19 cellular contexts compared by ENCODE assay signal in the genomic region with DNA sequence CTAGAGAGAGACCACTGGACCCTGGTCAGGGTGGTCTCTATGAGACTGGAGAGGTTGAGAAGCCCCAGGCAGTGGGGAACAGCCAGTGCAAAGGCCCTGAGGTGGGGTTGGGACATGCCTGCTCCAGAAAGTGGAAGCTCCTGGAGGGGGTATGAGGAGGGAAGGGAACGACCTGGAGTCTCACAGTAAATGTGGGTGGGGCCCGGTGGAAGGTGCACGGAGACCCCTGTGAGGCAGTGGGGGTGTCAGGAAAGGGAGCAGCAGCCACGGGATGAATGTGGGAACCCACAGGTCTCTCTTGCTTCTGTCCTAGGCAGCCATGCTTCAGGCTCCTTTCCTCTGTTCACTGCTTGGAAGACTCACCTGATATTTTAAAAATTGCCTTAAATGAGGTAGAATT. TPM values are rescaled to one million over a fixed set of nuclear protein-coding genes. Genes with fewer than 3 reads are reported as not detected.
A peak's percentile ranks its signal among the peaks of the same experiment; 100 is the strongest.
DNase-seq lines count a peak whose midpoint lies in the region; ATAC-seq and TF ChIP-seq lines count a peak whose summit lies in the region.
"Had no signal": no experiment of that assay in that cellular context is flagged by ENCODE, and none has a peak within 500 bp of the region (broad histone marks: within the 10 kb centered on the region; RNA-seq: fewer than 3 reads in every experiment).

No MANE protein-coding gene starts in this region.

- H3K4me1 ChIP-seq in tibial nerve: peaks cover 0 to 5% (median 0%) of the 10 kb centered on the region in 4 donors

- no peak overlapping the region for H3K4me3 Mint-ChIP-seq in activated CD8-positive, alpha-beta memory T cell treated with anti-CD3 and anti-CD28 coated beads, Interleukin-2, amount 10 ng/mL, durations not matched to agents 7 days and 5 days
- H3K4me3 Mint-ChIP-seq in type B pancreatic cell: no peak overlapping the region
- H3K4me3 Mint-ChIP-seq in mesothelial cell of epicardium: no peak overlapping the region
- H3K4me3 Mint-ChIP-seq: B cell; CD4-positive, alpha-beta T cell; CD8-positive, alpha-beta T cell had no signal

- TF ChIP-seq CTCF in type B pancreatic cell (conservative IDR thresholded peaks at IDR 0.05) (no peak), mesothelial cell of epicardium (IDR thresholded peaks at IDR 0.05; ENCODE audit: unreplicated experiment) (no peak), tibial nerve (IDR thresholded peaks at IDR 0.05) (no peak)

- no peaks in the 10 kb centered on the region for H3K27me3 Mint-ChIP-seq in activated CD8-positive, alpha-beta memory T cell treated with anti-CD3 and anti-CD28 coated beads, Interleukin-2, amount 10 ng/mL, durations not matched to agents 7 days and 5 days
- no peaks in the 10 kb centered on the region for H3K27me3 Mint-ChIP-seq in type B pancreatic cell
- peaks cover 7% of the 10 kb centered on the region for H3K27me3 Mint-ChIP-seq in mesothelial cell of epicardium (ENCODE audit: low read depth)

- CTCF ChIA-PET in activated CD8-positive, alpha-beta memory T cell treated with anti-CD3 and anti-CD28 coated beads, Interleukin-2, amount 10 ng/mL, durations not matched to agents 7 days and 5 days (lab: Charles Lee): no interaction called here

- no peaks in the 10 kb centered on the region for H3K9me3 ChIP-seq in tibial nerve
- H3K9me3 ChIP-seq: A549; BLaER1 treated with 17β-estradiol and CSF1 and Interleukin-3, amounts not matched to agents 10 nM and 100 nM; Caco-2 had no signal

- H3K9me3 Mint-ChIP-seq in activated CD8-positive, alpha-beta memory T cell treated with anti-CD3 and anti-CD28 coated beads, Interleukin-2, amount 10 ng/mL, durations not matched to agents 7 days and 5 days (ENCODE audit: low read depth): no peaks in the 10 kb centered on the region
- H3K9me3 Mint-ChIP-seq in type B pancreatic cell (no peaks in the 10 kb centered on the region), mesothelial cell of epicardium (no peaks in the 10 kb centered on the region)
- H3K9me3 Mint-ChIP-seq: CD4-positive, alpha-beta T cell; CD8-positive, alpha-beta T cell had no signal

- TF ChIP-seq POLR2A in tibial nerve (IDR thresholded peaks at IDR 0.05): no peak

- H3K27ac Mint-ChIP-seq in activated CD8-positive, alpha-beta memory T cell treated with anti-CD3 and anti-CD28 coated beads, Interleukin-2, amount 10 ng/mL, durations not matched to agents 7 days and 5 days: no peak overlapping the region
- H3K27ac Mint-ChIP-seq in type B pancreatic cell (no peak overlapping the region), mesothelial cell of epicardium (no peak overlapping the region)
- H3K27ac Mint-ChIP-seq: B cell; CD4-positive, alpha-beta T cell; CD8-positive, alpha-beta T cell had no signal

- peak; percentile 27 for DNase-seq in activated CD8-positive, alpha-beta memory T cell treated with anti-CD3 and anti-CD28 coated beads, Interleukin-2, amount 10 ng/mL, durations not matched to agents 7 days and 5 days
- no peak for DNase-seq in activated CD8-positive, alpha-beta memory T cell treated with anti-CD3 and anti-CD28 coated beads, Interleukin-2, amount 50 U/mL, for 48 hours
- peak; percentile 67 for DNase-seq in mesenteric fat pad (ENCODE audit: low spot score)
- peak; percentile 48 for DNase-seq in type B pancreatic cell (ENCODE audit: extremely low spot score, unreplicated experiment)
- DNase-seq in mesothelial cell of epicardium (ENCODE audit: low spot score in 2 of 2, unreplicated experiment in 2 of 2): no peak
- DNase-seq in tibial nerve (ENCODE audit: low spot score in 2 of 2): no peak
- DNase-seq: AML-193; Caco-2; Calu3; CD4-positive, alpha-beta T cell; CD8-positive, alpha-beta T cell; DMS79 treated with DMSO at 0.1 percent for 48 hours; GF-D8 had no signal

- no peaks in the 10 kb centered on the region for H3K36me3 ChIP-seq in tibial nerve
- H3K36me3 ChIP-seq: BLaER1 treated with 17β-estradiol and CSF1 and Interleukin-3, amounts not matched to agents 10 nM and 100 nM had no signal

- H3K27ac ChIP-seq in tibial nerve: no peak overlapping the region
- H3K27ac ChIP-seq: 22Rv1; A549; BLaER1 treated with 17β-estradiol and CSF1 and Interleukin-3, amounts not matched to agents 10 nM and 100 nM; C4-2B had no signal

- no peaks in the 10 kb centered on the region for H3K27me3 ChIP-seq in tibial nerve
- H3K27me3 ChIP-seq: BLaER1 treated with 17β-estradiol and CSF1 and Interleukin-3, amounts not matched to agents 10 nM and 100 nM had no signal

- no peaks in the 10 kb centered on the region for H3K36me3 Mint-ChIP-seq in activated CD8-positive, alpha-beta memory T cell treated with anti-CD3 and anti-CD28 coated beads, Interleukin-2, amount 10 ng/mL, durations not matched to agents 7 days and 5 days
- H3K36me3 Mint-ChIP-seq in type B pancreatic cell: no peaks in the 10 kb centered on the region
- no peaks in the 10 kb centered on the region for H3K36me3 Mint-ChIP-seq in mesothelial cell of epicardium
- H3K36me3 Mint-ChIP-seq: CD8-positive, alpha-beta T cell had no signal

- no peak for TF ChIP-seq EP300 in tibial nerve (IDR thresholded peaks at IDR 0.05)

- WGBS in tibial nerve, 2 donors: 81% methylated on average over 4 of the region's 4 CpGs

- ATAC-seq in activated CD8-positive, alpha-beta memory T cell treated with anti-CD3 and anti-CD28 coated beads, Interleukin-2, amount 10 ng/mL, durations not matched to agents 7 days and 5 days: no peak
- ATAC-seq: A549; CD8-positive, alpha-beta T cell had no signal

- no peaks in the 10 kb centered on the region for H3K4me1 Mint-ChIP-seq in activated CD8-positive, alpha-beta memory T cell treated with anti-CD3 and anti-CD28 coated beads, Interleukin-2, amount 10 ng/mL, durations not matched to agents 7 days and 5 days
- H3K4me1 Mint-ChIP-seq in type B pancreatic cell (ENCODE audit: unreplicated experiment): no peaks in the 10 kb centered on the region
- no peaks in the 10 kb centered on the region for H3K4me1 Mint-ChIP-seq in mesothelial cell of epicardium
- H3K4me1 Mint-ChIP-seq: B cell had no signal

- H3K4me3 ChIP-seq in tibial nerve: no peak overlapping the region
- H3K4me3 ChIP-seq: A549; BLaER1 treated with 17β-estradiol and CSF1 and Interleukin-3, amounts not matched to agents 10 nM and 100 nM had no signal

RNA-seq across cellular contexts. Expression of a gene that starts 1.3 kb away (rescaled TPM):
- total RNA-seq in activated CD8-positive, alpha-beta memory T cell treated with anti-CD3 and anti-CD28 coated beads, Interleukin-2, amount 10 ng/mL, durations not matched to agents 7 days and 5 days: not detected
- not detected for total RNA-seq in mesenteric fat pad
- total RNA-seq in type B pancreatic cell (ENCODE audit: low replicate concordance): 53.5 and 409 TPM in 2 replicates
- not detected in 3 replicates for total RNA-seq in mesothelial cell of epicardium
- 10 to 100 TPM in 1 of 4 donors, 1 to 10 TPM in 2, not detected in 1; 2.2 to 11.0 (median 3.3) TPM for total RNA-seq in tibial nerve
- total RNA-seq: A172; B cell; CD4-positive, alpha-beta T cell; CD8-positive, alpha-beta T cell had no signal

Comparison
In these comparisons a context has a peak if more than half of its experiments do, and no peak if none do; other contexts are left out.
1. DNase-seq: peak in activated CD8-positive, alpha-beta memory T cell treated with anti-CD3 and anti-CD28 coated beads, Interleukin-2, amount 10 ng/mL, durations not matched to agents 7 days and 5 days (single experiment), mesenteric fat pad (single experiment) and type B pancreatic cell (single experiment); none in activated CD8-positive, alpha-beta memory T cell treated with anti-CD3 and anti-CD28 coated beads, Interleukin-2, amount 50 U/mL, for 48 hours (single experiment), mesothelial cell of epicardium (0 of 2) and tibial nerve (0 of 2).